22 cellular contexts compared by ENCODE assay signal in genomic region chr11:20351870-20352269, GRCh38.
"Had no signal": no experiment of that assay in that cellular context is flagged by ENCODE, and none has a peak within 500 bp of the region (broad histone marks: within the 10 kb centered on the region; RNA-seq: fewer than 3 reads in every experiment).

No MANE protein-coding gene starts in this region.

- H3K4me1 Mint-ChIP-seq: immature natural killer cell, natural killer cell had no signal

- H3K9me3 ChIP-seq: esophagus squamous epithelium, gastroesophageal sphincter, spleen, testis, tibial nerve, upper lobe of right lung, vagina had no signal

- H3K4me3 ChIP-seq: esophagus squamous epithelium, gastroesophageal sphincter, lung, spleen, testis, tibial nerve, upper lobe of right lung, vagina had no signal

- H3K9me3 Mint-ChIP-seq: immature natural killer cell; natural killer cell; neural crest cell; stimulated activated naive CD8-positive, alpha-beta T cell treated with anti-CD3 and anti-CD28 coated beads, Interleukin-15, amount 100 ng/mL, for 72 hours had no signal

- H3K27ac Mint-ChIP-seq: immature natural killer cell; natural killer cell; stimulated activated naive B cell treated with anti-CD40 and anti-IgM and Interleukin-4, amounts not matched to agents 10 μg/mL and 1 μg/mL and 100 μg/mL, for 72 hours; stimulated activated naive CD8-positive, alpha-beta T cell treated with anti-CD3 and anti-CD28 coated beads, Interleukin-15, amount 100 ng/mL, for 72 hours had no signal

- H3K4me3 Mint-ChIP-seq: immature natural killer cell; natural killer cell; neural crest cell; stimulated activated naive B cell treated with anti-CD40 and anti-IgM and Interleukin-4, amounts not matched to agents 10 μg/mL and 1 μg/mL and 100 μg/mL, for 72 hours; stimulated activated naive CD8-positive, alpha-beta T cell treated with anti-CD3 and anti-CD28 coated beads, Interleukin-15, amount 100 ng/mL, for 72 hours had no signal

- DNase-seq: effector memory CD4-positive, alpha-beta T cell; esophagus squamous epithelium; foreskin fibroblast; immature natural killer cell; left ventricle myocardium superior; mesenchymal stem cell; natural killer cell; posterior cingulate gyrus; spleen; stimulated activated CD4-positive, alpha-beta T cell treated with anti-CD3 and anti-CD28 coated beads, Interleukin-15, amount 100 ng/mL, for 24 hours; stimulated activated CD4-positive, alpha-beta T cell treated with anti-CD3 and anti-CD28 coated beads, Interleukin-1b, Interleukin-23, amount 100 ng/mL, for 48 hours; stimulated activated CD4-positive, alpha-beta T cell treated with anti-CD3 and anti-CD28 coated beads, Interleukin-4, amount 100 ng/mL, for 24 hours; stimulated activated naive B cell treated with anti-CD40 and anti-IgM and Interleukin-4, amounts not matched to agents 10 μg/mL and 1 μg/mL and 100 μg/mL, for 72 hours; stimulated activated naive CD8-positive, alpha-beta T cell treated with anti-CD3 and anti-CD28 coated beads, Interleukin-15, amount 100 ng/mL, for 72 hours; testis; upper lobe of right lung had no signal

- ATAC-seq: gastroesophageal sphincter; left ventricle myocardium superior; natural killer cell; sciatic nerve; stimulated activated naive B cell treated with anti-CD40 and anti-IgM and Interleukin-4, amounts not matched to agents 10 μg/mL and 1 μg/mL and 100 μg/mL, for 72 hours; stimulated activated naive CD8-positive, alpha-beta T cell treated with anti-CD3 and anti-CD28 coated beads, Interleukin-15, amount 100 ng/mL, for 72 hours; upper lobe of right lung had no signal

- H3K27me3 ChIP-seq: gastroesophageal sphincter, spleen, testis, upper lobe of right lung, vagina had no signal

- H3K36me3 Mint-ChIP-seq: immature natural killer cell; natural killer cell; stimulated activated naive B cell treated with anti-CD40 and anti-IgM and Interleukin-4, amounts not matched to agents 10 μg/mL and 1 μg/mL and 100 μg/mL, for 72 hours had no signal

- H3K36me3 ChIP-seq: esophagus squamous epithelium, gastroesophageal sphincter, spleen, tibial nerve, upper lobe of right lung, vagina had no signal

- H3K27ac ChIP-seq: gastroesophageal sphincter, spleen, testis, tibial nerve, upper lobe of right lung, vagina had no signal

- H3K4me1 ChIP-seq: gastroesophageal sphincter, testis, upper lobe of right lung, vagina had no signal
